In genomic region chr14:100902295-100902694, GRCh38 we compare ENCODE assay signal across 12 cellular contexts. TPM values are rescaled to one million over a fixed set of nuclear protein-coding genes. Genes with fewer than 3 reads are reported as not detected.
DNase-seq lines count a peak whose midpoint lies in the region; ATAC-seq and TF ChIP-seq lines count a peak whose summit lies in the region.
"Had no signal": no experiment of that assay in that cellular context is flagged by ENCODE, and none has a peak within 500 bp of the region (broad histone marks: within the 10 kb centered on the region; RNA-seq: fewer than 3 reads in every experiment).

No MANE protein-coding gene starts in this region.

- WGBS in hepatocyte (ENCODE audit: low lambda C conversion rate, missing lambda C conversion rate) = 48% methylated on average over 7 of the region's 7 CpGs

- H3K9me3 ChIP-seq in PC-9 (ENCODE audit: insufficient read depth, low read depth) (no peaks in the 10 kb centered on the region), hepatocyte (ENCODE audit: low read depth) (no peaks in the 10 kb centered on the region)

- H3K9me2 ChIP-seq in PC-9 (ENCODE audit: insufficient read depth) (no peaks in the 10 kb centered on the region), hepatocyte (replicated peaks; ENCODE audit: insufficient read depth) (no peaks in the 10 kb centered on the region)

- in situ Hi-C loops in GM13976 (cut with MboI; ENCODE audit: low sequenced_read_pairs, unreplicated experiment) = no loop called here

- no peak for ATAC-seq in GM21529 (IDR thresholded peaks at IDR 0.05; ENCODE audit: unreplicated experiment)
- ATAC-seq: activated CD8-positive, alpha-beta T cell treated with anti-CD3 and anti-CD28 coated beads, Interleukin-2, amount 10 ng/mL, durations not matched to agents 7 days and 5 days; CD8-positive, alpha-beta T cell; T-cell had no signal

- DNase-seq in 8988T (peak; percentile 52), GM13976 (ENCODE audit: low spot score) (peak; percentile 26), PC-9 (no peak), hepatocyte (ENCODE audit: low spot score) (peak; percentile 53), NCI-H526 (lab: John Stamatoyannopoulos, UW) (no peak), NCI-H1436 (lab: John Stamatoyannopoulos, UW) (no peak), NCI-H2107 treated with DMSO at 0.1 percent for 48 hours (lab: John Stamatoyannopoulos, UW; ENCODE audit: unreplicated experiment) (no peak)
- DNase-seq: activated CD8-positive, alpha-beta T cell treated with anti-CD3 and anti-CD28 coated beads, Interleukin-2, amount 10 ng/mL, durations not matched to agents 7 days and 5 days; activated naive CD8-positive, alpha-beta T cell treated with anti-CD3 and anti-CD28 coated beads for 36 hours; CD8-positive, alpha-beta T cell; T-cell had no signal

- POLR2A ChIA-PET in PC-9 (lab: Charles Lee; ENCODE audit: unreplicated experiment) = no interaction called here

- no peak overlapping the region for H2AFZ ChIP-seq in PC-9
- H2AFZ ChIP-seq in hepatocyte = no peak overlapping the region

- H3K36me3 ChIP-seq in PC-9 (ENCODE audit: low read depth) = no peaks in the 10 kb centered on the region
- no peaks in the 10 kb centered on the region for H3K36me3 ChIP-seq in hepatocyte (replicated peaks; ENCODE audit: insufficient read depth, low read depth)

- H3K27ac ChIP-seq in PC-9 (no peak overlapping the region), hepatocyte (peak overlapping the region; percentile 80)

- no peak for TF ChIP-seq CTCF in GM13976 (IDR thresholded peaks at IDR 0.05; ENCODE audit: borderline replicate concordance, control extremely low read depth, extremely low read depth, insufficient read depth, missing control alignments)
- TF ChIP-seq CTCF in PC-9 (conservative IDR thresholded peaks at IDR 0.05) = peak; percentile 31; the same call in 1 of the 2 replicates
- peak; percentile 46 for TF ChIP-seq CTCF in hepatocyte (IDR thresholded peaks at IDR 0.05; ENCODE audit: poor library complexity)

- H3K4me2 ChIP-seq in PC-9 (no peak overlapping the region), hepatocyte (peak overlapping the region; percentile 92)

- H3K4me3 ChIP-seq in PC-9 (no peak overlapping the region), hepatocyte (no peak overlapping the region)

- H3K27me3 ChIP-seq in PC-9 (ENCODE audit: insufficient read depth, low read depth) (peaks cover 69% of the 10 kb centered on the region), hepatocyte (peaks cover 29% of the 10 kb centered on the region)

- CTCF ChIA-PET in PC-9 (lab: Charles Lee) = no interaction called here

- H3K79me2 ChIP-seq in PC-9 (ENCODE audit: low read depth) (no peaks in the 10 kb centered on the region), hepatocyte (no peaks in the 10 kb centered on the region)

- intact Hi-C loops in PC-9 (cut with micrococcal nuclease; ENCODE audit: unreplicated experiment) = no loop called here

- no peaks in the 10 kb centered on the region for H3K4me1 ChIP-seq in PC-9 (replicated peaks; ENCODE audit: insufficient read depth)
- H3K4me1 ChIP-seq in hepatocyte (ENCODE audit: insufficient read depth) = peaks cover 67% of the 10 kb centered on the region

- BruUV-seq in PC-9 (replicated peaks; lab: Mats Ljungman, UMichigan) = no TSS peak

- H3F3A ChIP-seq in PC-9 (ENCODE audit: insufficient read depth, low read depth) = no peaks in the 10 kb centered on the region

- H4K20me1 ChIP-seq in PC-9 (ENCODE audit: insufficient read depth) (no peaks in the 10 kb centered on the region), hepatocyte (ENCODE audit: insufficient read depth, poor library complexity, severe bottlenecking) (no peaks in the 10 kb centered on the region)

RNA-seq across cellular contexts. Expression of gene RTL1, which starts 1.2 kb away (rescaled TPM):
- total RNA-seq in PC-9 (2021) (not detected in 2 replicates), hepatocyte (1.5 and 2.6 TPM in 2 replicates)
- polyA plus RNA-seq in hepatocyte = 1.4 TPM in 2 replicates
- total RNA-seq: activated CD8-positive, alpha-beta T cell treated with anti-CD3 and anti-CD28 coated beads, Interleukin-2, amount 10 ng/mL, durations not matched to agents 7 days and 5 days; activated naive CD8-positive, alpha-beta T cell treated with anti-CD3 and anti-CD28 coated beads for 36 hours; CD8-positive, alpha-beta T cell; T-cell had no signal

Comparison
In these comparisons a context has a peak if more than half of its experiments do, and no peak if none do; other contexts are left out.
1. DNase-seq: peak in 8988T (single experiment), GM13976 (single experiment) and hepatocyte (single experiment); none in PC-9 (0 of 2), NCI-H526 (0 of 2), NCI-H1436 (single experiment) and NCI-H2107 treated with DMSO at 0.1 percent for 48 hours (single experiment).